Comparison of ENCODE assay signal across 16 cellular contexts in the genomic region with DNA sequence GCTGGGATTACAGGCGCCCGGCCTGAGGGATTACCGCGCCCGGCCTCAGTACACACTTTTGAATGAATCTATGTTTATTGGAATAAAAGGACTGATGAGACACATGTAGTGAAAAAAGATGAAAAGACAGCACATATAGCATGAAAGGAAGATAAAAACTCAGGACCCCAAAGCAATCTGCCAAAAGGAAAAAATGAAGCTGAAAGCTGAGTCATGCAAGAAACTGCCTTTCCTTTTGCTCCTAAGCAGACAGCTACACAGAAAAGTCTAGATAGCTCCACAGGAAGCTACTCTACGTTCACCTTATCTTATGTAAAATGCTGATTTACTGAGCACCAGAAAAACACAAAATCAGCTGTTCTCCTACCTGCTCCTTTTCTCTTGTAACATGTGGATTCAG.
A peak's percentile ranks its signal among the peaks of the same experiment; 100 is the strongest.
DNase-seq lines count a peak whose midpoint lies in the region; ATAC-seq, FAIRE-seq and TF ChIP-seq lines count a peak whose summit lies in the region.
"Had no signal": no experiment of that assay in that cellular context is flagged by ENCODE, and none has a peak within 500 bp of the region (broad histone marks: within the 10 kb centered on the region; RNA-seq: fewer than 3 reads in every experiment).

No MANE protein-coding gene starts in this region.

- FAIRE-seq in endothelial cell of umbilical vein (lab: Jason Lieb, UNC): peak; percentile 44
- FAIRE-seq: G401.6, GM12892, H1 had no signal

- no peak overlapping the region for H2BK20ac ChIP-seq in IMR-90 (ENCODE audit: low read depth, low read length)

- H4K5ac ChIP-seq in IMR-90 (ENCODE audit: low read depth, low read length): peak overlapping the region; percentile 6; the same call in 1 of the 2 replicates
- H4K5ac ChIP-seq in mesendoderm (ENCODE audit: low read length): no peak overlapping the region

- H3K9me3 Mint-ChIP-seq in activated T-helper 1 cell treated with anti-CD3 and anti-CD28 coated beads, Interleukin-12 subunit alpha, Interleukin-12 subunit beta, Interleukin-2, Interleukin-4 antibody, amounts not matched to agents 30 ng/mL and 10 ng/mL and 1 ng/mL, durations not matched to agents 14 hours and 24 hours and 36 hours: no peaks in the 10 kb centered on the region

- H3K9ac ChIP-seq in IMR-90 (ENCODE audit: low read depth, low read length) (no peak overlapping the region), endothelial cell of umbilical vein (replicated peaks; ENCODE audit: extremely low read depth, insufficient read depth, low read length) (no peak overlapping the region), mesendoderm (ENCODE audit: low read length) (no peak overlapping the region)

- H3K27me3 ChIP-seq in IMR-90 (ENCODE audit: control insufficient read depth, insufficient read depth, low read length) (no peaks in the 10 kb centered on the region; the same call in 1 of the 2 replicates), endothelial cell of umbilical vein (ENCODE audit: control insufficient read depth in 2 of 2, insufficient read depth in 2 of 2, low read length in 2 of 2) (no peaks in the 10 kb centered on the region), mesendoderm (ENCODE audit: insufficient read depth, low read length, poor library complexity) (no peaks in the 10 kb centered on the region)

- in situ Hi-C loops in IMR-90 (cut with MboI; ENCODE audit: low sequenced_read_pairs): no loop called here

- H3K27ac Mint-ChIP-seq in activated T-helper 1 cell treated with anti-CD3 and anti-CD28 coated beads, Interleukin-12 subunit alpha, Interleukin-12 subunit beta, Interleukin-2, Interleukin-4 antibody, amounts not matched to agents 30 ng/mL and 10 ng/mL and 1 ng/mL, durations not matched to agents 14 hours and 24 hours and 36 hours: no peak overlapping the region
- H3K27ac Mint-ChIP-seq: CD4-positive, alpha-beta memory T cell had no signal

- H4K91ac ChIP-seq in IMR-90 (ENCODE audit: insufficient read depth, low read depth, low read length): no peak overlapping the region

- DNase-seq in IMR-90 (peak; percentile 26), endothelial cell of umbilical vein (ENCODE audit: low read depth, low spot score) (no peak), mesendoderm (peak; percentile 47), cerebellum (ENCODE audit: low spot score) (no peak)
- DNase-seq in stimulated activated CD4-positive, alpha-beta T cell treated with anti-CD3 and anti-CD28 coated beads, Interleukin-15, amount 100 ng/mL, for 24 hours: no peak
- DNase-seq in activated T-helper 1 cell treated with anti-CD3 and anti-CD28 coated beads, Interleukin-12 subunit alpha, Interleukin-12 subunit beta, Interleukin-2, Interleukin-4 antibody, amounts not matched to agents 30 ng/mL and 10 ng/mL and 1 ng/mL, durations not matched to agents 14 hours and 24 hours and 36 hours (ENCODE audit: low spot score): no peak
- DNase-seq: C1 segment of cervical spinal cord; Calu3; CD4-positive, alpha-beta memory T cell; COR-L47; DMS79 treated with DMSO at 0.1 percent for 48 hours; H7; HCEC 1CT had no signal

- no peak overlapping the region for H3K4me3 ChIP-seq in IMR-90 (ENCODE audit: insufficient read depth, low read depth, low read length)
- no peak overlapping the region for H3K4me3 ChIP-seq in endothelial cell of umbilical vein (replicated peaks in 1 of 3; ENCODE audit: insufficient read depth in 1 of 3, low read depth in 1 of 3, low read length in 3 of 3)
- no peak overlapping the region for H3K4me3 ChIP-seq in mesendoderm (ENCODE audit: low read length)

- peaks cover 6% of the 10 kb centered on the region for H3K27me3 Mint-ChIP-seq in activated T-helper 1 cell treated with anti-CD3 and anti-CD28 coated beads, Interleukin-12 subunit alpha, Interleukin-12 subunit beta, Interleukin-2, Interleukin-4 antibody, amounts not matched to agents 30 ng/mL and 10 ng/mL and 1 ng/mL, durations not matched to agents 14 hours and 24 hours and 36 hours (ENCODE audit: insufficient read depth)

- no TSS peak for BruUV-seq in IMR-90 (replicated peaks; lab: Mats Ljungman, UMichigan)
- no TSS peak for BruUV-seq in endothelial cell of umbilical vein (replicated peaks; lab: Mats Ljungman, UMichigan)

- H3K23ac ChIP-seq in IMR-90 (ENCODE audit: low read depth, low read length): no peak overlapping the region
- no peak overlapping the region for H3K23ac ChIP-seq in mesendoderm (ENCODE audit: low read length)

- H3K4me1 Mint-ChIP-seq in activated T-helper 1 cell treated with anti-CD3 and anti-CD28 coated beads, Interleukin-12 subunit alpha, Interleukin-12 subunit beta, Interleukin-2, Interleukin-4 antibody, amounts not matched to agents 30 ng/mL and 10 ng/mL and 1 ng/mL, durations not matched to agents 14 hours and 24 hours and 36 hours (ENCODE audit: low read depth): no peaks in the 10 kb centered on the region
- H3K4me1 Mint-ChIP-seq: CD4-positive, alpha-beta memory T cell had no signal

- POLR2A ChIA-PET in IMR-90 (lab: Charles Lee; ENCODE audit: unreplicated experiment) (no interaction called here), endothelial cell of umbilical vein (lab: Charles Lee) (no interaction called here)

- H2AK5ac ChIP-seq in IMR-90 (ENCODE audit: low read depth, low read length) (no peak overlapping the region), mesendoderm (ENCODE audit: low read length) (no peak overlapping the region)

- no peak overlapping the region for H2AK9ac ChIP-seq in IMR-90 (replicated peaks; ENCODE audit: low read depth, low read length, poor library complexity)

- 40% methylated on average over 1 of the region's 6 CpGs; no CpG with 5 or more reads in 1 of the 2 experiments for WGBS in IMR-90 (ENCODE audit: extremely low coverage in 2 of 2, insufficient read length in 1 of 2), 2 experiments
- WGBS in mesendoderm (ENCODE audit: extremely low coverage, insufficient coverage, low lambda C conversion rate): no CpG with 5 or more reads among the region's 6 CpGs

- H2BK120ac ChIP-seq in IMR-90 (ENCODE audit: low read depth, low read length): no peak overlapping the region
- H2BK120ac ChIP-seq in mesendoderm (ENCODE audit: low read depth, low read length): no peak overlapping the region

- H3K79me1 ChIP-seq in IMR-90 (ENCODE audit: low read depth in 1 of 2, low read length in 2 of 2) (no peaks in the 10 kb centered on the region), mesendoderm (ENCODE audit: low read length) (no peaks in the 10 kb centered on the region)

- no peaks in the 10 kb centered on the region for H3K36me3 Mint-ChIP-seq in activated T-helper 1 cell treated with anti-CD3 and anti-CD28 coated beads, Interleukin-12 subunit alpha, Interleukin-12 subunit beta, Interleukin-2, Interleukin-4 antibody, amounts not matched to agents 30 ng/mL and 10 ng/mL and 1 ng/mL, durations not matched to agents 14 hours and 24 hours and 36 hours (ENCODE audit: low read depth)
- H3K36me3 Mint-ChIP-seq: CD4-positive, alpha-beta memory T cell had no signal

- dilution Hi-C loops in IMR-90 (cut with HindIII; ENCODE audit: low sequenced_read_pairs, unreplicated experiment): no loop called here
- dilution Hi-C loops in endothelial cell of umbilical vein (cut with MboI; ENCODE audit: extremely low pct_ligation_motif_present, low sequenced_read_pairs): no loop called here

- no peak for ATAC-seq in IMR-90 (ENCODE audit: low read depth)

- TF ChIP-seq RAD21 in IMR-90 (IDR thresholded peaks at IDR 0.05; ENCODE audit: low read length): no peak

- CTCF ChIA-PET in IMR-90 (lab: Yijun Ruan, JAX): no interaction called here
- CTCF ChIA-PET in endothelial cell of umbilical vein (lab: Charles Lee): interaction anchor here (1.2 to 1.7 kb wide), 2 partner anchors 89 to 185 kb away, joined by 3 read pairs; no protein-coding TSS in a partner anchor

- H4K8ac ChIP-seq in IMR-90 (ENCODE audit: low read depth in 2 of 2, low read length in 2 of 2): 0 out of 4 replicates have a peak overlapping the region, but pooled peaks of 1 of the 2 experiments have one; percentile 46
- no peak overlapping the region for H4K8ac ChIP-seq in mesendoderm (ENCODE audit: low read depth, low read length)

- H3K4me2 ChIP-seq in IMR-90 (ENCODE audit: low read depth, low read length): no peak overlapping the region
- H3K4me2 ChIP-seq in endothelial cell of umbilical vein (ENCODE audit: insufficient read depth, low read length): no peak overlapping the region
- H3K4me2 ChIP-seq in mesendoderm (ENCODE audit: low read length): no peak overlapping the region

- TF ChIP-seq POLR2A in IMR-90 (IDR thresholded peaks at IDR 0.05; ENCODE audit: low read depth, low read length): no peak
- TF ChIP-seq POLR2A in endothelial cell of umbilical vein (IDR thresholded peaks at IDR 0.05; ENCODE audit: low read depth, low read length): no peak

- H3K4ac ChIP-seq in IMR-90 (ENCODE audit: low read depth, low read length) (no peak overlapping the region), mesendoderm (ENCODE audit: low read depth, low read length) (no peak overlapping the region)

- H3K36me3 ChIP-seq in IMR-90 (ENCODE audit: control insufficient read depth, insufficient read depth, low read length): no peaks in the 10 kb centered on the region
- H3K36me3 ChIP-seq in endothelial cell of umbilical vein (ENCODE audit: control insufficient read depth in 2 of 2, extremely low read depth in 1 of 2, insufficient read depth in 2 of 2, low read length in 2 of 2): peaks cover 1 to 25% of the 10 kb centered on the region in 2 experiments
- no peaks in the 10 kb centered on the region for H3K36me3 ChIP-seq in mesendoderm (ENCODE audit: control insufficient read depth, insufficient read depth, low read length)

- H3K9me3 ChIP-seq in IMR-90 (ENCODE audit: control insufficient read depth, insufficient read depth, low read length): no peaks in the 10 kb centered on the region
- H3K9me3 ChIP-seq in endothelial cell of umbilical vein (replicated peaks; ENCODE audit: control insufficient read depth, insufficient read depth, low read length): no peaks in the 10 kb centered on the region

- H3K18ac ChIP-seq in IMR-90 (ENCODE audit: low read depth, low read length) (no peak overlapping the region; the same call in 1 of the 2 replicates), mesendoderm (ENCODE audit: low read length) (no peak overlapping the region)

- H3K79me2 ChIP-seq in endothelial cell of umbilical vein (ENCODE audit: control insufficient read depth, insufficient read depth, low read length) (no peaks in the 10 kb centered on the region), mesendoderm (ENCODE audit: control insufficient read depth, insufficient read depth, low read length) (no peaks in the 10 kb centered on the region)

- H3K9me1 ChIP-seq in IMR-90 (ENCODE audit: insufficient read depth, low read length) (no peaks in the 10 kb centered on the region; the same call in 1 of the 2 replicates), endothelial cell of umbilical vein (replicated peaks; ENCODE audit: control insufficient read depth, extremely low read depth, insufficient read depth, low read length) (no peaks in the 10 kb centered on the region)

- H3K27ac ChIP-seq in IMR-90 (ENCODE audit: insufficient read depth, low read length): no peak overlapping the region
- no peak overlapping the region for H3K27ac ChIP-seq in endothelial cell of umbilical vein (ENCODE audit: insufficient read depth, low read depth, low read length)
- no peak overlapping the region for H3K27ac ChIP-seq in mesendoderm (ENCODE audit: low read depth, low read length)

- H3K56ac ChIP-seq in IMR-90 (ENCODE audit: extremely low read depth, insufficient read depth, low read length) (no peak overlapping the region), mesendoderm (ENCODE audit: low read length) (no peak overlapping the region)

- H3K4me1 ChIP-seq in IMR-90 (ENCODE audit: control insufficient read depth, insufficient read depth, low read length): no peaks in the 10 kb centered on the region; the same call in 1 of the 2 replicates
- no peaks in the 10 kb centered on the region for H3K4me1 ChIP-seq in endothelial cell of umbilical vein (ENCODE audit: control insufficient read depth, extremely low read depth, insufficient read depth, low read length)
- peaks cover 1% of the 10 kb centered on the region for H3K4me1 ChIP-seq in mesendoderm (ENCODE audit: control insufficient read depth, low read depth, low read length)

- H2BK5ac ChIP-seq in IMR-90 (ENCODE audit: low read depth, low read length, poor library complexity, severe bottlenecking) (no peak overlapping the region), mesendoderm (ENCODE audit: low read length) (no peak overlapping the region)

- no peak overlapping the region for H2BK15ac ChIP-seq in IMR-90 (ENCODE audit: low read depth, low read length)
- no peak overlapping the region for H2BK15ac ChIP-seq in mesendoderm (replicated peaks; ENCODE audit: low read depth)

- H2AFZ ChIP-seq in IMR-90 (replicated peaks; ENCODE audit: low read length, poor library complexity): no peak overlapping the region
- H2AFZ ChIP-seq in endothelial cell of umbilical vein (ENCODE audit: low read depth, low read length): no peak overlapping the region

- intact Hi-C loops in IMR-90 (cut with micrococcal nuclease): no loop called here
- intact Hi-C loops in endothelial cell of umbilical vein (cut with micrococcal nuclease): no loop called here
- intact Hi-C loops in activated T-helper 1 cell treated with anti-CD3 and anti-CD28 coated beads, Interleukin-12 subunit alpha, Interleukin-12 subunit beta, Interleukin-2, Interleukin-4 antibody, amounts not matched to agents 30 ng/mL and 10 ng/mL and 1 ng/mL, durations not matched to agents 14 hours and 24 hours and 36 hours (cut with micrococcal nuclease): no loop called here

- no peak for TF ChIP-seq CTCF in IMR-90 (conservative IDR thresholded peaks at IDR 0.05; ENCODE audit: low read depth, low read length)
- TF ChIP-seq CTCF in endothelial cell of umbilical vein (IDR thresholded peaks at IDR 0.05; ENCODE audit: extremely low read depth in 1 of 2, insufficient read depth in 1 of 2, low read depth in 1 of 2, low read length in 2 of 2): no peak

- H3K4me3 Mint-ChIP-seq in activated T-helper 1 cell treated with anti-CD3 and anti-CD28 coated beads, Interleukin-12 subunit alpha, Interleukin-12 subunit beta, Interleukin-2, Interleukin-4 antibody, amounts not matched to agents 30 ng/mL and 10 ng/mL and 1 ng/mL, durations not matched to agents 14 hours and 24 hours and 36 hours: no peak overlapping the region
- H3K4me3 Mint-ChIP-seq: CD4-positive, alpha-beta memory T cell had no signal

- 0 out of 2 replicates have a peak overlapping the region, but pooled peaks have one; percentile 21 for H3K14ac ChIP-seq in IMR-90 (replicated peaks; ENCODE audit: low read depth, low read length)

- H4K20me1 ChIP-seq in IMR-90 (ENCODE audit: insufficient read depth, low read length) (no peaks in the 10 kb centered on the region), endothelial cell of umbilical vein (replicated peaks; ENCODE audit: control insufficient read depth, extremely low read depth, insufficient read depth, low read length) (no peaks in the 10 kb centered on the region)

Comparison
In these comparisons a context has a peak if more than half of its experiments do, and no peak if none do; other contexts are left out.
1. DNase-seq: peak in IMR-90 (single experiment) and mesendoderm (single experiment); none in endothelial cell of umbilical vein (single experiment), stimulated activated CD4-positive, alpha-beta T cell treated with anti-CD3 and anti-CD28 coated beads, Interleukin-15, amount 100 ng/mL, for 24 hours (single experiment), cerebellum (single experiment) and activated T-helper 1 cell treated with anti-CD3 and anti-CD28 coated beads, Interleukin-12 subunit alpha, Interleukin-12 subunit beta, Interleukin-2, Interleukin-4 antibody, amounts not matched to agents 30 ng/mL and 10 ng/mL and 1 ng/mL, durations not matched to agents 14 hours and 24 hours and 36 hours (single experiment).